8 cellular contexts compared by ENCODE assay signal in genomic region chr1:223831755-223832636, GRCh38. TPM values are rescaled to one million over a fixed set of nuclear protein-coding genes. Genes with fewer than 3 reads are reported as not detected.
A peak's percentile ranks its signal among the peaks of the same experiment; 100 is the strongest.
DNase-seq lines count a peak whose midpoint lies in the region; ATAC-seq and TF ChIP-seq lines count a peak whose summit lies in the region.

No MANE protein-coding gene starts in this region.

- peaks cover 7% of the 10 kb centered on the region for H4K20me1 ChIP-seq in PC-3 (ENCODE audit: low read length)

- peak overlapping the region; percentile 47 for H3K4me2 ChIP-seq in PC-3 (ENCODE audit: low read length)

- CTCF ChIA-PET in PC-3 (lab: Charles Lee): no interaction called here

- H3K4me1 ChIP-seq in PC-3 (ENCODE audit: insufficient read depth, low read length): peaks cover 46% of the 10 kb centered on the region

- no peaks in the 10 kb centered on the region for H3K9me3 ChIP-seq in PC-3 (ENCODE audit: low read length)

- H3K9me2 ChIP-seq in PC-3 (replicated peaks; ENCODE audit: low read length): no peaks in the 10 kb centered on the region

- H3K27me3 ChIP-seq in PC-3 (ENCODE audit: low read length): no peaks in the 10 kb centered on the region

- peaks cover 90% of the 10 kb centered on the region for H3K79me2 ChIP-seq in PC-3 (ENCODE audit: low read length)

- H3K36me3 ChIP-seq in PC-3 (ENCODE audit: low read depth, low read length): no peaks in the 10 kb centered on the region

- peaks cover 5% of the 10 kb centered on the region for H3F3A ChIP-seq in PC-3 (ENCODE audit: low read length, unreplicated experiment)

- H2AFZ ChIP-seq in PC-3 (ENCODE audit: low read length): no peak overlapping the region

- no peak for DNase-seq in activated CD4-positive, CD25-positive, alpha-beta regulatory T cell (lab: John Stamatoyannopoulos, UW)
- DNase-seq in PC-3: peak; percentile 81
- peak; percentile 74 for DNase-seq in dermis blood vessel endothelial cell
- no peak for DNase-seq in omental fat pad (ENCODE audit: low spot score)
- no peak for DNase-seq in NCI-H2196 treated with DMSO at 0.1 percent for 48 hours (lab: John Stamatoyannopoulos, UW; ENCODE audit: unreplicated experiment)
- DNase-seq in DMS 273 (lab: John Stamatoyannopoulos, UW; ENCODE audit: unreplicated experiment): no peak

- H3K9ac ChIP-seq in PC-3 (ENCODE audit: low read length): peak overlapping the region; percentile 11

- peak overlapping the region; percentile 9; the same call in 1 of the 2 replicates for H3K4me3 ChIP-seq in PC-3 (ENCODE audit: low read length)

- POLR2A ChIA-PET in PC-3 (lab: Charles Lee; ENCODE audit: unreplicated experiment): interaction anchor here (0.7 kb wide), 1 partner anchor 526 kb away, joined by 3 read pairs; no protein-coding TSS in a partner anchor

- peak; percentile 73 to 80 for ATAC-seq in activated CD4-positive, CD25-positive, alpha-beta regulatory T cell treated with anti-CD3 and anti-CD28 coated beads, Interleukin-2, amount 50 U/mL, for 24 hours
- ATAC-seq in PC-3: peak; percentile 64
- peak; percentile 61 for ATAC-seq in omental fat pad (ENCODE audit: low FRiP score)
- no peak for ATAC-seq in GM21515 (IDR thresholded peaks at IDR 0.05; ENCODE audit: unreplicated experiment)

- TF ChIP-seq CTCF in PC-3 (conservative IDR thresholded peaks at IDR 0.05; ENCODE audit: low read depth, low read length) (0 out of 2 replicates have a peak, but pooled peaks have one; percentile 19), omental fat pad (IDR thresholded peaks at IDR 0.05) (no peak)

- intact Hi-C loops in PC-3 (cut with micrococcal nuclease): no loop called here

- TSS peak; percentile 91 for BruUV-seq in PC-3 (replicated peaks; lab: Mats Ljungman, UMichigan)

- H3K27ac ChIP-seq in PC-3 (ENCODE audit: low read length): peak overlapping the region; percentile 77

RNA-seq across cellular contexts. Expression of gene TP53BP2, which starts 13.8 kb away (rescaled TPM):
- total RNA-seq in PC-3 (2014; rRNA removed) (24.6 and 32.0 TPM in 2 replicates), dermis blood vessel endothelial cell (32.9 and 35.1 TPM in 2 replicates), omental fat pad (10 to 100 TPM; 33.7 to 65.9 (median 48.6) TPM)

Comparison
In these comparisons a context has a peak if more than half of its experiments do, and no peak if none do; other contexts are left out.
1. DNase-seq: peak in PC-3 (single experiment) and dermis blood vessel endothelial cell (single experiment); none in activated CD4-positive, CD25-positive, alpha-beta regulatory T cell (0 of 4), omental fat pad (single experiment), NCI-H2196 treated with DMSO at 0.1 percent for 48 hours (single experiment) and DMS 273 (single experiment).